ENCODE assay signal across 8 cellular contexts in the genomic region with DNA sequence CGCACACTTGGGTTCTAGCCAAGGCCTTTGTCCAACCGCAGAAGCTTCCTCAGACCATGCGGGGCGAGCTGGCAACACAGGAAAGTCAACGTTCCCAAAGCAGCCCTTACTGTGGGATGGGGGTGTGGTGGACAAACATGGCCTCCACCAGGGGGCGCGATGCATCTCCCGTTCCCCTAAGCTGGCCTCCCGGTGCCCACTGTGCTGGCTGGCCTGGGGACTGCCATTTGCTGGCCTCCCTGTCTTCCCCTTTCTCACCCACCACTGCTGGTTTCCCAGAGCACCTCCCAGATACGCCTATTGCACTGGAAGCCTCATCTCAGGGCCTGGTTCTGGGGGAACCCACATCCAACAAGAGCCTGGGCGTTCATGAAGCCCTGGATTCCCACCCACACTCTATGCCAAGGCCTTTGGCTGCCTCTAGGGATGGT.
DNase-seq lines count a peak whose midpoint lies in the region; ATAC-seq and TF ChIP-seq lines count a peak whose summit lies in the region.

No MANE protein-coding gene starts in this region.

- TF ChIP-seq POLR2A in testis (IDR thresholded peaks at IDR 0.05): no peak

- DNase-seq in Daoy (ENCODE audit: low read depth): peak; percentile 67
- peak; percentile 5 for DNase-seq in LHCN-M2 (ENCODE audit: low read depth)
- DNase-seq in activated CD8-positive, alpha-beta memory T cell treated with anti-CD3 and anti-CD28 coated beads, Interleukin-2, amount 50 U/mL, for 4 hours: peak; percentile 45
- DNase-seq in cardiac septum (ENCODE audit: low spot score): peak; percentile 66
- DNase-seq in stimulated activated CD4-positive, alpha-beta T cell treated with anti-CD3 and anti-CD28 coated beads, Interleukin-2, amount 100 ng/mL, for 24 hours: peak; percentile 60 to 70
- no peak for DNase-seq in testis

- TF ChIP-seq CTCF in testis (IDR thresholded peaks at IDR 0.05): peak in 1 of 3 experiments; percentile 36

- ATAC-seq in HG02852 (IDR thresholded peaks at IDR 0.05; ENCODE audit: unreplicated experiment) (no peak), GM21825 (IDR thresholded peaks at IDR 0.05; ENCODE audit: unreplicated experiment) (no peak)

- H3K4me1 ChIP-seq in testis: no peaks in the 10 kb centered on the region

- H3K4me3 ChIP-seq in testis: no peak overlapping the region

- H3K36me3 ChIP-seq in testis (ENCODE audit: low read depth, missing control alignments): no peaks in the 10 kb centered on the region

- H3K27ac ChIP-seq in testis: no peak overlapping the region

- WGBS in testis, 2 donors: 48 to 64% methylated on average over 4 to 11 of the region's 11 CpGs

- H3K9me3 ChIP-seq in testis: no peaks in the 10 kb centered on the region

- intact Hi-C loops in cardiac septum (cut with DNase I) (no loop called here), testis (cut with DNase I; ENCODE audit: low total_unique reads) (no loop called here)

- H3K27me3 ChIP-seq in testis: no peaks in the 10 kb centered on the region
